19 cellular contexts compared by ENCODE assay signal in the genomic region with DNA sequence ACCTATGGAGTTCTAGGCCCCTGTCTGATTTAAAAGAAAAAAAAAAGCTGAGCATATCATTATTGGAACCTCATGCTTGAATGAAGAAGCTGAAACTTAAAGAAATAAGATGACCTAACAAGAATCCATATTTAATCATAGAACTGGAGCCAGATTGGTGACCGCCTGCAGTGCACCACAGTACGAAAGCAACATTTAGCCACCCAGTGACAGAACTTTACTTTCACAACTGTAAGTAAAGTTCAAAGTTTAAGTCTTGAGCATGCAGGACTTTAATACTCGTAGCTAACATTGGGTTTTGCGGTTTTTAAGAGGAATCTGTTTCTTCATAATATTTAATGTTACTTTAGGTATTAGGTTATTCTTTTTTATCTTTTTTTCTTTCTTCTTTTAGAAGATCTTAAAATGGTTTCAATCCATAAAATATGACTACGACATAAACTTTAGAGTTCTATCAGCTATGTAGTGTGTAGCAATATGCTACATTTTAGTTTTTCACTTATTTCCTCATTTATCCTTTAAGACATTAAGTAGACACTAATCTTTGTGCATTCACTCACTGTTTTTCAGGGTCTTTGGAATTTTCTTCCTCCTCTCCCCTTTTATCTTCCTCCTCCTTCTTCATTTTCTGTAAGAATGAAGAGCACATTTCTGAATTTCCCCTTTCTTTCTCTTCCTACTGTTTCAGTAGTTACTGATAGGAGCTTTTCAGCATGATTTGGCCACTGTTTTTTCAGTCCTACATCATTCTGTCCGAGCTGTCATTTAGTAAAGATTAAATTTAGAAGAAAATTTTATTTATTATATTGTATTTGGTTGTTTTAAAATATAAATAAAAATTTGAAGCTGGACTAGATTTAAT.
DNase-seq lines count a peak whose midpoint lies in the region; ATAC-seq and TF ChIP-seq lines count a peak whose summit lies in the region.
"Had no signal": no experiment of that assay in that cellular context is flagged by ENCODE, and none has a peak within 500 bp of the region (broad histone marks: within the 10 kb centered on the region; RNA-seq: fewer than 3 reads in every experiment).

No MANE protein-coding gene starts in this region.

- H3K9ac ChIP-seq in neuronal stem cell (ENCODE audit: low read depth, low read length, poor library complexity), result no peak overlapping the region

- H2BK120ac ChIP-seq in neuronal stem cell (ENCODE audit: low read depth, low read length), result no peak overlapping the region

- H2AK5ac ChIP-seq in neuronal stem cell (ENCODE audit: low read depth, low read length), result no peak overlapping the region

- H2BK12ac ChIP-seq in neuronal stem cell (ENCODE audit: low read length), result no peak overlapping the region

- H2BK5ac ChIP-seq in neuronal stem cell (ENCODE audit: low read length), result no peak overlapping the region

- H3K27me3 ChIP-seq in hepatocyte (no peaks in the 10 kb centered on the region), neuronal stem cell (ENCODE audit: control insufficient read depth in 3 of 3, insufficient read depth in 3 of 3, low read depth in 1 of 3, low read length in 3 of 3) (no peaks in the 10 kb centered on the region), H7 (ENCODE audit: control insufficient read depth, insufficient read depth, low read length) (no peaks in the 10 kb centered on the region)
- H3K27me3 ChIP-seq: Peyer's patch had no signal

- H3K4me3 ChIP-seq in hepatocyte (no peak overlapping the region), neuronal stem cell (ENCODE audit: low read length in 2 of 2) (no peak overlapping the region), H7 (ENCODE audit: insufficient read depth, low read depth, low read length) (no peak overlapping the region)
- H3K4me3 ChIP-seq: HAP-1, Peyer's patch had no signal

- peak; percentile 49 for ATAC-seq in GM21786 (IDR thresholded peaks at IDR 0.05; ENCODE audit: unreplicated experiment)
- ATAC-seq in GM19035 (IDR thresholded peaks at IDR 0.05; ENCODE audit: unreplicated experiment), result no peak

- no peak overlapping the region for H3K18ac ChIP-seq in neuronal stem cell (ENCODE audit: low read length)

- no peaks in the 10 kb centered on the region for H3K9me2 ChIP-seq in hepatocyte (replicated peaks; ENCODE audit: insufficient read depth)

- H2AFZ ChIP-seq in hepatocyte (no peak overlapping the region), neuronal stem cell (ENCODE audit: low read length) (peak overlapping the region; percentile 45)

- TF ChIP-seq CTCF in hepatocyte (IDR thresholded peaks at IDR 0.05; ENCODE audit: poor library complexity), result no peak

- no peak overlapping the region for H4K8ac ChIP-seq in neuronal stem cell (ENCODE audit: low read depth, low read length)

- WGBS in hepatocyte (ENCODE audit: low lambda C conversion rate, missing lambda C conversion rate), result 78% methylated on average over 6 of the region's 6 CpGs
- no CpG with 5 or more reads among the region's 6 CpGs for WGBS in neuronal stem cell (ENCODE audit: extremely low coverage in 2 of 2, insufficient read length in 2 of 2, insufficient replicate concordance in 1 of 2), 2 donors

- H3K36me3 ChIP-seq in hepatocyte (replicated peaks; ENCODE audit: insufficient read depth, low read depth) (no peaks in the 10 kb centered on the region), neuronal stem cell (replicated peaks in 1 of 2; ENCODE audit: control insufficient read depth in 2 of 2, insufficient read depth in 2 of 2, low read length in 2 of 2) (no peaks in the 10 kb centered on the region), H7 (replicated peaks; ENCODE audit: control insufficient read depth, insufficient read depth, low read length) (no peaks in the 10 kb centered on the region)
- H3K36me3 ChIP-seq: HAP-1, Peyer's patch had no signal

- no peak overlapping the region for H4K91ac ChIP-seq in neuronal stem cell (ENCODE audit: low read depth, low read length, poor library complexity)

- H3K27ac ChIP-seq in hepatocyte, result no peak overlapping the region
- no peak overlapping the region for H3K27ac ChIP-seq in neuronal stem cell (replicated peaks; ENCODE audit: low read length)
- H3K27ac ChIP-seq: HL-60, Peyer's patch had no signal

- H3K79me1 ChIP-seq in neuronal stem cell (ENCODE audit: low read depth, low read length), result no peaks in the 10 kb centered on the region

- no peak overlapping the region for H3K23ac ChIP-seq in neuronal stem cell (ENCODE audit: low read depth, low read length, poor library complexity)

- H3K14ac ChIP-seq in neuronal stem cell (ENCODE audit: low read length), result no peak overlapping the region

- H3K9me3 ChIP-seq in hepatocyte (ENCODE audit: low read depth) (no peaks in the 10 kb centered on the region), neuronal stem cell (replicated peaks in 1 of 2; ENCODE audit: control insufficient read depth in 2 of 2, insufficient read depth in 1 of 2, low read depth in 1 of 2, low read length in 2 of 2) (no peaks in the 10 kb centered on the region)
- H3K9me3 ChIP-seq: HAP-1, Peyer's patch had no signal

- no peak overlapping the region for H3K4ac ChIP-seq in neuronal stem cell (ENCODE audit: low read length)

- no peaks in the 10 kb centered on the region for H4K20me1 ChIP-seq in hepatocyte (ENCODE audit: insufficient read depth, poor library complexity, severe bottlenecking)

- H3K79me2 ChIP-seq in hepatocyte, result no peaks in the 10 kb centered on the region

- no peak overlapping the region for H3K4me2 ChIP-seq in hepatocyte
- H3K4me2 ChIP-seq in neuronal stem cell (ENCODE audit: insufficient read depth, low read length, poor library complexity, severe bottlenecking), result no peak overlapping the region

- peak; percentile 59 for DNase-seq in OCI-M1 (lab: John Stamatoyannopoulos, UW)
- peak; percentile 7 for DNase-seq in hepatocyte (ENCODE audit: low spot score)
- no peak for DNase-seq in neuronal stem cell (ENCODE audit: low spot score)
- no peak for DNase-seq in H7
- no peak for DNase-seq in effector CD8-positive, alpha-beta T cell (lab: John Stamatoyannopoulos, UW)
- no peak for DNase-seq in KG1 (lab: John Stamatoyannopoulos, UW)
- DNase-seq: DMS53, Kasumi-1, NCI-H1092 treated with DMSO at 0.1 percent for 48 hours, NCI-H1436, NCI-H187 treated with DMSO at 0.1 percent for 48 hours, NCI-H446 treated with DMSO at 0.1 percent for 48 hours, NCI-H526, Peyer's patch, SHP77 treated with DMSO at 0.1 percent for 48 hours had no signal

- H2BK15ac ChIP-seq in neuronal stem cell (ENCODE audit: low read length), result no peak overlapping the region

- no peaks in the 10 kb centered on the region for H3K4me1 ChIP-seq in hepatocyte (ENCODE audit: insufficient read depth)
- peaks cover 2 to 3% of the 10 kb centered on the region in 2 donors for H3K4me1 ChIP-seq in neuronal stem cell (ENCODE audit: control insufficient read depth in 2 of 2, insufficient read depth in 1 of 2, low read depth in 1 of 2, low read length in 2 of 2)
- H3K4me1 ChIP-seq: HAP-1, Peyer's patch had no signal

Comparison
In these comparisons a context has a peak if more than half of its experiments do, and no peak if none do; other contexts are left out.
1. DNase-seq: peak in OCI-M1 (single experiment) and hepatocyte (single experiment); none in neuronal stem cell (single experiment), H7 (single experiment), effector CD8-positive, alpha-beta T cell (single experiment) and KG1 (single experiment).